Comparison of ENCODE assay signal across 11 cellular contexts in genomic region chr2:96838345-96839287, GRCh38. TPM values are rescaled to one million over a fixed set of nuclear protein-coding genes. Genes with fewer than 3 reads are reported as not detected.
DNase-seq lines count a peak whose midpoint lies in the region; ATAC-seq, FAIRE-seq and TF ChIP-seq lines count a peak whose summit lies in the region.
"Had no signal": no experiment of that assay in that cellular context is flagged by ENCODE, and none has a peak within 500 bp of the region (broad histone marks: within the 10 kb centered on the region; RNA-seq: fewer than 3 reads in every experiment).

No MANE protein-coding gene starts in this region.

- peak overlapping the region; percentile 81 for H3K27ac Mint-ChIP-seq in activated CD8-positive, alpha-beta memory T cell treated with anti-CD3 and anti-CD28 coated beads, Interleukin-2, amount 10 ng/mL, durations not matched to agents 7 days and 5 days
- H3K27ac Mint-ChIP-seq in stimulated activated naive B cell treated with anti-CD40 and anti-IgM and Interleukin-4, amounts not matched to agents 10 μg/mL and 1 μg/mL and 100 μg/mL, for 72 hours, result no peak overlapping the region

- no peak for FAIRE-seq in H1 (lab: Jason Lieb, UNC)
- FAIRE-seq: endometrium had no signal

- H3K9me3 ChIP-seq in Karpas-422 (ENCODE audit: low read length) (no peaks in the 10 kb centered on the region), H1 (ENCODE audit: insufficient read depth in 2 of 2, low read depth in 1 of 2, low read length in 1 of 2) (no peaks in the 10 kb centered on the region), suprapubic skin (no peaks in the 10 kb centered on the region)

- peak overlapping the region; percentile 45; the same call in 1 of the 2 replicates for H3K4me3 ChIP-seq in Karpas-422 (ENCODE audit: low read length)
- H3K4me3 ChIP-seq in H1 (ENCODE audit: extremely low read depth in 1 of 4, insufficient read depth in 2 of 4, low read depth in 3 of 4, low read length in 4 of 4), result no peak overlapping the region
- no peak overlapping the region for H3K4me3 ChIP-seq in suprapubic skin

- peak overlapping the region; percentile 53 for H3K9ac ChIP-seq in Karpas-422 (ENCODE audit: low read length)
- H3K9ac ChIP-seq in H1 (replicated peaks in 1 of 4; ENCODE audit: extremely low read depth in 1 of 4, low read depth in 3 of 4, low read length in 3 of 4), result no peak overlapping the region

- no peak overlapping the region for H2BK12ac ChIP-seq in H1 (ENCODE audit: low read depth, low read length)

- H2BK20ac ChIP-seq in H1 (ENCODE audit: low read length), result no peak overlapping the region

- TF ChIP-seq POLR2A in H1 (IDR thresholded peaks at IDR 0.05; ENCODE audit: control extremely low read depth in 1 of 2, low read depth in 2 of 2, low read length in 2 of 2) (no peak), suprapubic skin (IDR thresholded peaks at IDR 0.05) (no peak)

- H3K36me3 ChIP-seq in Karpas-422 (ENCODE audit: insufficient read depth, low read length) (peaks cover 7% of the 10 kb centered on the region; the same call in 1 of the 2 replicates), H1 (ENCODE audit: control insufficient read depth in 2 of 4, insufficient read depth in 4 of 4, low read length in 3 of 4) (peaks cover 0 to 17% (median 2%) of the 10 kb centered on the region in 4 experiments; a peak in 6 of 8 replicates), suprapubic skin (peaks cover 41% of the 10 kb centered on the region)

- 92% methylated on average over 20 of the region's 22 CpGs; no CpG with 5 or more reads in 1 of the 2 experiments for WGBS in H1 (ENCODE audit: extremely low coverage in 1 of 2, insufficient coverage in 1 of 2, insufficient read length in 1 of 2, insufficient replicate concordance in 2 of 2, low coverage in 1 of 2, low lambda C conversion rate in 2 of 2, missing lambda C conversion rate in 1 of 2), 2 experiments
- WGBS in suprapubic skin, result 83% methylated on average over 10 of the region's 22 CpGs

- H3K79me1 ChIP-seq in H1 (ENCODE audit: low read depth, low read length), result peaks cover 5% of the 10 kb centered on the region; the same call in 1 of the 2 replicates

- no peak overlapping the region for H2BK15ac ChIP-seq in H1 (ENCODE audit: low read length)

- no peak overlapping the region; the same call in 1 of the 2 replicates for H3K18ac ChIP-seq in H1 (ENCODE audit: extremely low read depth, low read length)

- no peaks in the 10 kb centered on the region for H3K9me3 Mint-ChIP-seq in activated CD8-positive, alpha-beta memory T cell treated with anti-CD3 and anti-CD28 coated beads, Interleukin-2, amount 10 ng/mL, durations not matched to agents 7 days and 5 days (ENCODE audit: low read depth)
- no peaks in the 10 kb centered on the region for H3K9me3 Mint-ChIP-seq in stimulated activated naive B cell treated with anti-CD40 and anti-IgM and Interleukin-4, amounts not matched to agents 10 μg/mL and 1 μg/mL and 100 μg/mL, for 72 hours

- H3K4me1 Mint-ChIP-seq in activated CD8-positive, alpha-beta memory T cell treated with anti-CD3 and anti-CD28 coated beads, Interleukin-2, amount 10 ng/mL, durations not matched to agents 7 days and 5 days, result peaks cover 22% of the 10 kb centered on the region
- peaks cover 14 to 21% of the 10 kb centered on the region in 2 donors for H3K4me1 Mint-ChIP-seq in stimulated activated naive B cell treated with anti-CD40 and anti-IgM and Interleukin-4, amounts not matched to agents 10 μg/mL and 1 μg/mL and 100 μg/mL, for 72 hours

- no peaks in the 10 kb centered on the region for H4K20me1 ChIP-seq in Karpas-422 (ENCODE audit: insufficient read depth, low read depth, low read length)
- H4K20me1 ChIP-seq in H1 (replicated peaks in 1 of 2; ENCODE audit: control insufficient read depth in 1 of 2, insufficient read depth in 2 of 2, low read length in 2 of 2), result peaks cover 3 to 6% of the 10 kb centered on the region in 2 experiments

- peaks cover 21% of the 10 kb centered on the region for H3K4me1 ChIP-seq in Karpas-422 (ENCODE audit: low read length)
- H3K4me1 ChIP-seq in H1 (replicated peaks in 1 of 4; ENCODE audit: control insufficient read depth in 3 of 4, insufficient read depth in 4 of 4, low read length in 3 of 4), result peaks cover 0 to 3% (median 0%) of the 10 kb centered on the region in 4 experiments; a peak in 2 of 7 replicates
- peaks cover 10% of the 10 kb centered on the region for H3K4me1 ChIP-seq in suprapubic skin

- peak overlapping the region; percentile 53 for H3K4me2 ChIP-seq in Karpas-422 (ENCODE audit: low read depth, low read length, poor library complexity, severe bottlenecking)
- no peak overlapping the region for H3K4me2 ChIP-seq in H1 (ENCODE audit: insufficient read depth in 1 of 2, low read depth in 2 of 2, low read length in 2 of 2)

- no peak overlapping the region for H4K91ac ChIP-seq in H1 (replicated peaks; ENCODE audit: insufficient read length, low read length)

- 0 out of 2 replicates have a peak overlapping the region, but pooled peaks have one; percentile 39 for H2BK5ac ChIP-seq in H1 (ENCODE audit: low read depth, low read length)

- TF ChIP-seq EP300 in H1 (IDR thresholded peaks at IDR 0.05; ENCODE audit: borderline replicate concordance in 1 of 2, low read depth in 2 of 2, low read length in 2 of 2), result no peak
- no peak for TF ChIP-seq EP300 in suprapubic skin (IDR thresholded peaks at IDR 0.05)

- H3K4me3 Mint-ChIP-seq in activated CD8-positive, alpha-beta memory T cell treated with anti-CD3 and anti-CD28 coated beads, Interleukin-2, amount 10 ng/mL, durations not matched to agents 7 days and 5 days, result no peak overlapping the region
- H3K4me3 Mint-ChIP-seq in stimulated activated naive B cell treated with anti-CD40 and anti-IgM and Interleukin-4, amounts not matched to agents 10 μg/mL and 1 μg/mL and 100 μg/mL, for 72 hours, result peak overlapping the region; percentile 73 to 74

- 0 out of 2 replicates have a peak overlapping the region, but pooled peaks have one; percentile 13 for H2AK5ac ChIP-seq in H1 (ENCODE audit: low read depth, low read length)

- H3K27me3 ChIP-seq in Karpas-422 (ENCODE audit: low read length), result no peaks in the 10 kb centered on the region
- no peaks in the 10 kb centered on the region for H3K27me3 ChIP-seq in H1 (replicated peaks in 1 of 4; ENCODE audit: control insufficient read depth in 3 of 4, extremely low read depth in 1 of 4, insufficient read depth in 3 of 4, low read length in 3 of 4)
- H3K27me3 ChIP-seq in suprapubic skin, result no peaks in the 10 kb centered on the region

- no peaks in the 10 kb centered on the region for H3K9me2 ChIP-seq in Karpas-422 (replicated peaks; ENCODE audit: insufficient read depth, low read length)

- POLR2A ChIA-PET in H1 (lab: Charles Lee; ENCODE audit: partially characterized antibody), result interaction anchor here (1.4 to 3.3 kb wide), 6 partner anchors 9 to 32 kb away, joined by 3 to 16 read pairs (median 4); partner anchors contain the start of gene ANKRD39

- no peaks in the 10 kb centered on the region for H3K23me2 ChIP-seq in H1 (ENCODE audit: low read depth, low read length)

- DNase-seq in activated CD8-positive, alpha-beta memory T cell treated with anti-CD3 and anti-CD28 coated beads, Interleukin-2, amount 10 ng/mL, durations not matched to agents 7 days and 5 days, result no peak
- no peak for DNase-seq in activated CD8-positive, alpha-beta memory T cell treated with anti-CD3 and anti-CD28 coated beads, Interleukin-2, amount 50 U/mL, for 4 hours
- DNase-seq in Karpas-422 (no peak), H1 (ENCODE audit: low read depth in 1 of 2, low spot score in 2 of 2) (peak in 1 of 2 experiments; percentile 45), suprapubic skin (ENCODE audit: low spot score in 2 of 2) (no peak), HUDEP-2 (lab: John Stamatoyannopoulos, UW; ENCODE audit: unreplicated experiment in 76 of 76) (no peak)
- DNase-seq in stimulated activated naive B cell treated with anti-CD40 and anti-IgM and Interleukin-4, amounts not matched to agents 10 μg/mL and 1 μg/mL and 100 μg/mL, for 72 hours, result no peak
- DNase-seq: GF-D8, NCI-H2081 had no signal

- CTCF ChIA-PET in activated CD8-positive, alpha-beta memory T cell treated with anti-CD3 and anti-CD28 coated beads, Interleukin-2, amount 10 ng/mL, durations not matched to agents 7 days and 5 days (lab: Charles Lee), result interaction anchor here (2.4 kb wide), 1 partner anchor 19 kb away, joined by 15 read pairs; the partner anchor contains the start of gene ANKRD39
- CTCF ChIA-PET in H1 (lab: Charles Lee; ENCODE audit: partially characterized antibody), result interaction anchor here (1.1 to 4.9 kb wide), 4 partner anchors 18 to 112 kb away, joined by 3 to 22 read pairs (median 6); partner anchors contain the start of gene ANKRD39

- H2BK120ac ChIP-seq in H1 (replicated peaks; ENCODE audit: low read depth, low read length), result no peak overlapping the region

- ATAC-seq in activated CD8-positive, alpha-beta memory T cell treated with anti-CD3 and anti-CD28 coated beads, Interleukin-2, amount 10 ng/mL, durations not matched to agents 7 days and 5 days, result no peak
- ATAC-seq in stimulated activated naive B cell treated with anti-CD40 and anti-IgM and Interleukin-4, amounts not matched to agents 10 μg/mL and 1 μg/mL and 100 μg/mL, for 72 hours (replicated peaks), result peak in 1 of 2 donors; percentile 16
- no peak for ATAC-seq in HG03139 (IDR thresholded peaks at IDR 0.05; ENCODE audit: unreplicated experiment)

- TF ChIP-seq CTCF in H1 (IDR thresholded peaks at IDR 0.05; ENCODE audit: control extremely low read depth in 1 of 3, insufficient read depth in 1 of 3, low read depth in 1 of 3, low read length in 3 of 3) (no peak), suprapubic skin (IDR thresholded peaks at IDR 0.05) (no peak)

- no peak overlapping the region for H4K5ac ChIP-seq in H1 (ENCODE audit: insufficient read length, low read depth, low read length)

- 0 out of 2 replicates have a peak overlapping the region, but pooled peaks have one; percentile 18 for H4K8ac ChIP-seq in H1 (ENCODE audit: extremely low read depth, insufficient read depth, low read length)

- no peak overlapping the region for H3K4ac ChIP-seq in H1 (replicated peaks; ENCODE audit: insufficient read length, low read depth, low read length)

- H3K79me2 ChIP-seq in Karpas-422 (ENCODE audit: low read length) (no peaks in the 10 kb centered on the region), H1 (ENCODE audit: control insufficient read depth in 1 of 2, insufficient read depth in 2 of 2, low read length in 2 of 2) (no peaks in the 10 kb centered on the region)

- no peak overlapping the region for H3K56ac ChIP-seq in H1 (replicated peaks; ENCODE audit: insufficient read length, low read depth, low read length)

- no peak overlapping the region for H3K23ac ChIP-seq in H1 (ENCODE audit: insufficient read length)

- peaks cover 15% of the 10 kb centered on the region for H3K36me3 Mint-ChIP-seq in activated CD8-positive, alpha-beta memory T cell treated with anti-CD3 and anti-CD28 coated beads, Interleukin-2, amount 10 ng/mL, durations not matched to agents 7 days and 5 days
- peaks cover 2 to 22% of the 10 kb centered on the region in 2 donors for H3K36me3 Mint-ChIP-seq in stimulated activated naive B cell treated with anti-CD40 and anti-IgM and Interleukin-4, amounts not matched to agents 10 μg/mL and 1 μg/mL and 100 μg/mL, for 72 hours

- no peak overlapping the region for H3K14ac ChIP-seq in H1 (ENCODE audit: insufficient read length)

- H2AFZ ChIP-seq in Karpas-422 (ENCODE audit: low read length) (peak overlapping the region; percentile 78; the same call in 1 of the 2 replicates), H1 (ENCODE audit: low read length) (no peak overlapping the region)

- no peak for TF ChIP-seq RAD21 in H1 (IDR thresholded peaks at IDR 0.05 in 1 of 2, conservative IDR thresholded peaks at IDR 0.05 in 1 of 2; ENCODE audit: low read depth in 2 of 2, low read length in 2 of 2)

- no peaks in the 10 kb centered on the region for H3K27me3 Mint-ChIP-seq in activated CD8-positive, alpha-beta memory T cell treated with anti-CD3 and anti-CD28 coated beads, Interleukin-2, amount 10 ng/mL, durations not matched to agents 7 days and 5 days
- H3K27me3 Mint-ChIP-seq in stimulated activated naive B cell treated with anti-CD40 and anti-IgM and Interleukin-4, amounts not matched to agents 10 μg/mL and 1 μg/mL and 100 μg/mL, for 72 hours, result no peaks in the 10 kb centered on the region

- H3K27ac ChIP-seq in Karpas-422 (ENCODE audit: low read length) (no peak overlapping the region), H1 (ENCODE audit: low read depth, low read length) (no peak overlapping the region), suprapubic skin (no peak overlapping the region)

RNA-seq across cellular contexts. Expression of gene ANKRD23, which starts 5.2 kb away (rescaled TPM):
- 10 to 100 TPM; 10.4 to 14.8 TPM for total RNA-seq in activated CD8-positive, alpha-beta memory T cell treated with anti-CD3 and anti-CD28 coated beads, Interleukin-2, amount 10 ng/mL, durations not matched to agents 7 days and 5 days
- total RNA-seq in Karpas-422 (2014; rRNA removed; shearing (Covaris generic); ENCODE audit: low replicate concordance), result 1.6 and 9.8 TPM in 2 replicates
- 2.9 and 3.5 TPM in 2 replicates for total RNA-seq in H1 (2021; fragmentation: NEBNext Ultra II Directional; extraction: Animal tissue kit (Norgen Biotek cat#: 25700))
- 3.4 and 4.8 TPM in 2 replicates for polyA plus RNA-seq in H1 (2011; rRNA removed)
- 3.9 TPM for polyA plus RNA-seq in H1 (2011; cell fraction: cytosol; rRNA removed)
- 29.4 TPM for polyA plus RNA-seq in H1 (2011; cell fraction: nucleus; rRNA removed)
- polyA plus RNA-seq in H1 (2012, experiment 1 of 2), result 2.3 to 5.8 TPM (median 3.8 TPM) in 4 replicates
- 2.0 TPM for polyA plus RNA-seq in H1 (2012, experiment 2 of 2)
- 2.5 TPM for polyA plus RNA-seq in H1 (2013, experiment 1 of 2)
- 2.4 TPM for polyA plus RNA-seq in H1 (2013, experiment 2 of 2)
- 2.6 and 3.1 TPM in 2 replicates for polyA minus RNA-seq in H1 (2011; rRNA and poly(A)+ RNA removed)
- polyA minus RNA-seq in H1 (2011; cell fraction: cytosol; rRNA and poly(A)+ RNA removed), result 2.9 TPM
- polyA minus RNA-seq in H1 (2011; cell fraction: nucleus; rRNA and poly(A)+ RNA removed), result 3.9 TPM
- total RNA-seq in suprapubic skin, result 10 to 100 TPM in 1 of 4 donors, 1 to 10 TPM in 3; 6.1 to 22.3 (median 7.2) TPM

RNA-seq across cellular contexts. Expression of gene ANKRD39, which starts 19.2 kb away (rescaled TPM):
- 10 to 100 TPM; 32.6 to 42.6 TPM for total RNA-seq in activated CD8-positive, alpha-beta memory T cell treated with anti-CD3 and anti-CD28 coated beads, Interleukin-2, amount 10 ng/mL, durations not matched to agents 7 days and 5 days
- 11.1 and 12.5 TPM in 2 replicates for total RNA-seq in Karpas-422 (2014; rRNA removed; shearing (Covaris generic); ENCODE audit: low replicate concordance)
- total RNA-seq in H1 (2021; fragmentation: NEBNext Ultra II Directional; extraction: Animal tissue kit (Norgen Biotek cat#: 25700)), result 18.5 and 19.7 TPM in 2 replicates
- polyA plus RNA-seq in H1 (2011; rRNA removed), result 21.3 and 22.9 TPM in 2 replicates
- polyA plus RNA-seq in H1 (2011; cell fraction: cytosol; rRNA removed), result 18.1 TPM
- 36.1 TPM for polyA plus RNA-seq in H1 (2011; cell fraction: nucleus; rRNA removed)
- polyA plus RNA-seq in H1 (2012, experiment 1 of 2), result 15.8 to 18.8 TPM (median 16.9 TPM) in 4 replicates
- polyA plus RNA-seq in H1 (2012, experiment 2 of 2), result 21.7 TPM
- 18.2 TPM for polyA plus RNA-seq in H1 (2013, experiment 1 of 2)
- 18.1 TPM for polyA plus RNA-seq in H1 (2013, experiment 2 of 2)
- polyA minus RNA-seq in H1 (2011; rRNA and poly(A)+ RNA removed), result 6.8 and 7.2 TPM in 2 replicates
- 5.2 TPM for polyA minus RNA-seq in H1 (2011; cell fraction: cytosol; rRNA and poly(A)+ RNA removed)
- 10.3 TPM for polyA minus RNA-seq in H1 (2011; cell fraction: nucleus; rRNA and poly(A)+ RNA removed)
- total RNA-seq in suprapubic skin, result 10 to 100 TPM; 16.1 to 22.1 (median 20.6) TPM

RNA-seq across cellular contexts. Expression of gene CNNM3, which starts 22.5 kb away (rescaled TPM):
- total RNA-seq in activated CD8-positive, alpha-beta memory T cell treated with anti-CD3 and anti-CD28 coated beads, Interleukin-2, amount 10 ng/mL, durations not matched to agents 7 days and 5 days, result 10 to 100 TPM; 28.0 to 30.5 TPM
- total RNA-seq in Karpas-422 (2014; rRNA removed; shearing (Covaris generic); ENCODE audit: low replicate concordance), result 7.0 and 7.9 TPM in 2 replicates
- 29.2 and 29.9 TPM in 2 replicates for total RNA-seq in H1 (2021; fragmentation: NEBNext Ultra II Directional; extraction: Animal tissue kit (Norgen Biotek cat#: 25700))
- 29.1 and 39.0 TPM in 2 replicates for polyA plus RNA-seq in H1 (2011; rRNA removed)
- 19.0 TPM for polyA plus RNA-seq in H1 (2011; cell fraction: cytosol; rRNA removed)
- polyA plus RNA-seq in H1 (2011; cell fraction: nucleus; rRNA removed), result 60.7 TPM
- 16.3 to 26.5 TPM (median 21.7 TPM) in 4 replicates for polyA plus RNA-seq in H1 (2012, experiment 1 of 2)
- polyA plus RNA-seq in H1 (2012, experiment 2 of 2), result 16.7 TPM
- 30.0 TPM for polyA plus RNA-seq in H1 (2013, experiment 1 of 2)
- 28.7 TPM for polyA plus RNA-seq in H1 (2013, experiment 2 of 2)
- 39.0 and 41.6 TPM in 2 replicates for polyA minus RNA-seq in H1 (2011; rRNA and poly(A)+ RNA removed)
- polyA minus RNA-seq in H1 (2011; cell fraction: cytosol; rRNA and poly(A)+ RNA removed), result 27.4 TPM
- polyA minus RNA-seq in H1 (2011; cell fraction: nucleus; rRNA and poly(A)+ RNA removed), result 42.5 TPM
- 10 to 100 TPM; 12.6 to 28.3 (median 16.5) TPM for total RNA-seq in suprapubic skin

RNA-seq across cellular contexts. Expression of gene SEMA4C, which starts 31.3 kb away (rescaled TPM):
- total RNA-seq in activated CD8-positive, alpha-beta memory T cell treated with anti-CD3 and anti-CD28 coated beads, Interleukin-2, amount 10 ng/mL, durations not matched to agents 7 days and 5 days, result 10 to 100 TPM in 1 of 2 experiments, 1 to 10 TPM in 1; 9.7 to 11.6 TPM
- 2.5 and 6.3 TPM in 2 replicates for total RNA-seq in Karpas-422 (2014; rRNA removed; shearing (Covaris generic); ENCODE audit: low replicate concordance)
- 67.3 and 74.3 TPM in 2 replicates for total RNA-seq in H1 (2021; fragmentation: NEBNext Ultra II Directional; extraction: Animal tissue kit (Norgen Biotek cat#: 25700))
- polyA plus RNA-seq in H1 (2011; rRNA removed), result 47.5 and 71.4 TPM in 2 replicates
- polyA plus RNA-seq in H1 (2011; cell fraction: cytosol; rRNA removed), result 58.9 TPM
- 141 TPM for polyA plus RNA-seq in H1 (2011; cell fraction: nucleus; rRNA removed)
- polyA plus RNA-seq in H1 (2012, experiment 1 of 2), result 45.7 to 74.3 TPM (median 68.2 TPM) in 4 replicates
- polyA plus RNA-seq in H1 (2012, experiment 2 of 2), result 49.5 TPM
- polyA plus RNA-seq in H1 (2013, experiment 1 of 2), result 61.0 TPM
- 59.0 TPM for polyA plus RNA-seq in H1 (2013, experiment 2 of 2)
- polyA minus RNA-seq in H1 (2011; rRNA and poly(A)+ RNA removed), result 86.3 and 87.9 TPM in 2 replicates
- polyA minus RNA-seq in H1 (2011; cell fraction: cytosol; rRNA and poly(A)+ RNA removed), result 47.3 TPM
- polyA minus RNA-seq in H1 (2011; cell fraction: nucleus; rRNA and poly(A)+ RNA removed), result 43.7 TPM
- 10 to 100 TPM; 15.7 to 28.2 (median 23.5) TPM for total RNA-seq in suprapubic skin
